Comparison of ENCODE assay signal across 31 cellular contexts in genomic region chr2:22623620-22624019, GRCh38.
DNase-seq lines count a peak whose midpoint lies in the region; ATAC-seq and TF ChIP-seq lines count a peak whose summit lies in the region.
"Had no signal": no experiment of that assay in that cellular context is flagged by ENCODE, and none has a peak within 500 bp of the region (broad histone marks: within the 10 kb centered on the region; RNA-seq: fewer than 3 reads in every experiment).

No MANE protein-coding gene starts in this region.

- no peaks in the 10 kb centered on the region for H3K79me2 ChIP-seq in neural cell (replicated peaks; ENCODE audit: insufficient read depth, low read length)
- no peaks in the 10 kb centered on the region for H3K79me2 ChIP-seq in osteoblast (ENCODE audit: insufficient read depth, low read length)

- no peak overlapping the region for H3K4me2 ChIP-seq in neural cell (ENCODE audit: low read length)
- H3K4me2 ChIP-seq in osteoblast (ENCODE audit: insufficient read depth, low read length) = no peak overlapping the region
- H3K4me2 ChIP-seq: A549; BLaER1; BLaER1 treated with 17β-estradiol and CSF1 and Interleukin-3, amounts not matched to agents 10 nM and 100 nM had no signal

- no peak overlapping the region for H3K27ac ChIP-seq in neural cell (ENCODE audit: low read length)
- no peak overlapping the region for H3K27ac ChIP-seq in osteoblast (ENCODE audit: low read depth, low read length)
- H3K27ac ChIP-seq: 22Rv1; A549; BLaER1; BLaER1 treated with 17β-estradiol and CSF1 and Interleukin-3, amounts not matched to agents 10 nM and 100 nM; C4-2B had no signal

- H3K9me2 ChIP-seq in neural cell (ENCODE audit: insufficient read depth, low read length) = no peaks in the 10 kb centered on the region

- H3K36me3 ChIP-seq in neural cell (ENCODE audit: insufficient read depth, low read length) (no peaks in the 10 kb centered on the region), osteoblast (ENCODE audit: insufficient read depth, low read length) (no peaks in the 10 kb centered on the region)
- H3K36me3 ChIP-seq: BE2C; BLaER1; BLaER1 treated with 17β-estradiol and CSF1 and Interleukin-3, amounts not matched to agents 10 nM and 100 nM had no signal

- no peak for ATAC-seq in HG03175 (IDR thresholded peaks at IDR 0.05; ENCODE audit: unreplicated experiment)
- ATAC-seq: A549; CD8-positive, alpha-beta T cell had no signal

- H3K9me3 ChIP-seq in neural cell (ENCODE audit: low read length) (no peaks in the 10 kb centered on the region), osteoblast (ENCODE audit: low read depth, low read length) (peaks cover 4% of the 10 kb centered on the region)
- H3K9me3 ChIP-seq: A549; BE2C; BLaER1; BLaER1 treated with 17β-estradiol and CSF1 and Interleukin-3, amounts not matched to agents 10 nM and 100 nM; Caco-2 had no signal

- peak; percentile 59 for DNase-seq in NCI-H446 treated with DMSO at 0.1 percent for 48 hours (lab: John Stamatoyannopoulos, UW)
- peak; percentile 2 for DNase-seq in osteoblast (ENCODE audit: insufficient read length, low spot score, missing footprints)
- DNase-seq in iPS-NIHi7 (ENCODE audit: extremely low spot score) = no peak
- DNase-seq in kidney tubule cell (ENCODE audit: low spot score) = no peak
- DNase-seq: 8988T; ACHN; AML-193; BE2C; C1 segment of cervical spinal cord; Caco-2; Calu3; CD4-positive, alpha-beta memory T cell; CD4-positive, alpha-beta T cell; CD4-positive, CD25-positive, alpha-beta regulatory T cell; CD8-positive, alpha-beta memory T cell; CD8-positive, alpha-beta T cell; COR-L47; DMS 273 treated with DMSO at 0.1 percent for 48 hours; DMS153; DMS53; DMS79; DMS79 treated with DMSO at 0.1 percent for 48 hours; DND-41; EL had no signal

- H3K4me1 ChIP-seq in osteoblast (ENCODE audit: insufficient read depth, low read length) = no peaks in the 10 kb centered on the region
- H3K4me1 ChIP-seq: A549; BE2C; BLaER1; BLaER1 treated with 17β-estradiol and CSF1 and Interleukin-3, amounts not matched to agents 10 nM and 100 nM; Caco-2 had no signal

- TF ChIP-seq CTCF in neural cell (IDR thresholded peaks at IDR 0.05; ENCODE audit: poor library complexity, severe bottlenecking) (no peak), osteoblast (IDR thresholded peaks at IDR 0.05; ENCODE audit: extremely low read depth, low read depth, low read length) (no peak)

- H3K9ac ChIP-seq in neural cell (ENCODE audit: low read length) = no peak overlapping the region
- H3K9ac ChIP-seq: BLaER1; BLaER1 treated with 17β-estradiol and CSF1 and Interleukin-3, amounts not matched to agents 10 nM and 100 nM had no signal

- H3K27me3 ChIP-seq in neural cell (ENCODE audit: insufficient read depth, low read depth, low read length) (no peaks in the 10 kb centered on the region), osteoblast (ENCODE audit: insufficient read depth, low read length) (no peaks in the 10 kb centered on the region)
- H3K27me3 ChIP-seq: BE2C; BLaER1; BLaER1 treated with 17β-estradiol and CSF1 and Interleukin-3, amounts not matched to agents 10 nM and 100 nM had no signal

- TF ChIP-seq EP300 in neural cell (conservative IDR thresholded peaks at IDR 0.05; ENCODE audit: poor library complexity, severe bottlenecking) = peak; percentile 95

- H4K20me1 ChIP-seq in neural cell (ENCODE audit: insufficient read depth) (no peaks in the 10 kb centered on the region), osteoblast (ENCODE audit: insufficient read depth, low read length) (no peaks in the 10 kb centered on the region)
- H4K20me1 ChIP-seq: BLaER1; BLaER1 treated with 17β-estradiol and CSF1 and Interleukin-3, amounts not matched to agents 10 nM and 100 nM had no signal

- H2AFZ ChIP-seq in neural cell (ENCODE audit: low read depth, low read length) = no peak overlapping the region
- H2AFZ ChIP-seq in osteoblast (ENCODE audit: low read length) = no peak overlapping the region

- H3F3A ChIP-seq in neural cell (ENCODE audit: insufficient read depth, low read length, poor library complexity, severe bottlenecking) = no peaks in the 10 kb centered on the region

- no peak for TF ChIP-seq RAD21 in neural cell (conservative IDR thresholded peaks at IDR 0.05)

- no peak overlapping the region for H3K4me3 ChIP-seq in neural cell (ENCODE audit: low read length)
- H3K4me3 ChIP-seq in osteoblast (ENCODE audit: insufficient read depth, low read length) = no peak overlapping the region
- H3K4me3 ChIP-seq: A549; BLaER1; BLaER1 treated with 17β-estradiol and CSF1 and Interleukin-3, amounts not matched to agents 10 nM and 100 nM had no signal

TF ChIP-seq in neural cell, 6 proteins besides CTCF, POLR2A, EP300 and RAD21:
- TF ChIP-seq EZH2 (IDR thresholded peaks at IDR 0.05; ENCODE audit: borderline replicate concordance, insufficient read depth, low read length, poor library complexity, severe bottlenecking) = no peak
- TF ChIP-seq POLR2AphosphoS5 (IDR thresholded peaks at IDR 0.05) = peak; percentile 76

Comparison
In these comparisons a context has a peak if more than half of its experiments do, and no peak if none do; other contexts are left out.
1. DNase-seq: peak in NCI-H446 treated with DMSO at 0.1 percent for 48 hours (single experiment) and osteoblast (single experiment); none in iPS-NIHi7 (single experiment) and kidney tubule cell (single experiment).